8 cellular contexts compared by ENCODE assay signal in the genomic region with DNA sequence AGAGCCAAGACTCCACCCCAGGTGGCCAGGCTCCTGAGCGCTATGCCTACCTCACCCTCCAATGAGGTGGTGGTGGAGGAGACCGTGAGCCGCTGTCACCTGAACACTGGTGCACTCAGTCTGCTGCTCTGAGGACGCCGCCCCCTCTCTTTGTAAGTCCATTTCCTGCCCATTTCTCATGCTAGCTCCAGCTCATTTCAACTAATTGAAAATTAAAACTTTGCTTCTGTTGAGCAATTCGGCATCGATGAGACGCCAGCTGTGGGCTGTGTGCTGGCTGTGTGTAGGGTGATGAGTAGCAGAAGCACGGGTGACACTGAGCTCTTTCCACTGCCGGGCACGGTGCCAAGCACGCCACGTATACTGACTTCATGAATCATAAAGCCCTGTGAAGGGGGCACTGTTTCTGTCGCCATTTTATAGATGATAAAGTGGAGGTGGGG. TPM values are rescaled to one million over a fixed set of nuclear protein-coding genes. Genes with fewer than 3 reads are reported as not detected.
DNase-seq lines count a peak whose midpoint lies in the region; ATAC-seq and TF ChIP-seq lines count a peak whose summit lies in the region.

No MANE protein-coding gene starts in this region.

- 24% methylated on average over 14 of the region's 14 CpGs for WGBS in suprapubic skin

- no peaks in the 10 kb centered on the region for H3K27me3 ChIP-seq in Loucy (ENCODE audit: insufficient read depth, low read length, poor library complexity, severe bottlenecking)
- no peaks in the 10 kb centered on the region for H3K27me3 ChIP-seq in neutrophil
- peaks cover 11% of the 10 kb centered on the region for H3K27me3 ChIP-seq in suprapubic skin

- TF ChIP-seq CTCF in Loucy (conservative IDR thresholded peaks at IDR 0.05; ENCODE audit: low read length), result no peak
- TF ChIP-seq CTCF in neutrophil (IDR thresholded peaks at IDR 0.05), result no peak
- TF ChIP-seq CTCF in suprapubic skin (IDR thresholded peaks at IDR 0.05), result no peak

- TF ChIP-seq EP300 in suprapubic skin (IDR thresholded peaks at IDR 0.05), result no peak

- peaks cover 68% of the 10 kb centered on the region for H3K79me2 ChIP-seq in Loucy (ENCODE audit: insufficient read depth, low read length)

- DNase-seq in ACHN (peak; percentile 19), dermis microvascular lymphatic vessel endothelial cell (ENCODE audit: low read depth in 2 of 2) (peak; percentile 79 to 92), suprapubic skin (ENCODE audit: low spot score in 2 of 2) (peak in 1 of 2 donors; percentile 90)
- peak; percentile 96 to 97 for DNase-seq in activated CD4-positive, alpha-beta T cell treated with anti-CD3 and anti-CD28 coated beads, Interleukin-2, amount 50 U/mL, for 48 hours

- no peaks in the 10 kb centered on the region for H3K36me3 ChIP-seq in Loucy (ENCODE audit: insufficient read depth, low read length)
- peaks cover 53% of the 10 kb centered on the region for H3K36me3 ChIP-seq in neutrophil
- H3K36me3 ChIP-seq in suprapubic skin, result no peaks in the 10 kb centered on the region

- H3K27ac ChIP-seq in neutrophil (peak overlapping the region; percentile 97), suprapubic skin (peak overlapping the region; percentile 74)

- no peak for ATAC-seq in GM21723 (IDR thresholded peaks at IDR 0.05; ENCODE audit: unreplicated experiment)
- no peak for ATAC-seq in HG03025 (IDR thresholded peaks at IDR 0.05; ENCODE audit: low FRiP score, unreplicated experiment)

- peak overlapping the region; percentile 36 for H3K9ac ChIP-seq in Loucy (ENCODE audit: low read depth, low read length, poor library complexity, severe bottlenecking)

- peaks cover under 1% of the 10 kb centered on the region; the same call in 1 of the 2 replicates for H3F3A ChIP-seq in Loucy (ENCODE audit: low read depth)

- TF ChIP-seq POLR2A in suprapubic skin (IDR thresholded peaks at IDR 0.05), result no peak

- no peaks in the 10 kb centered on the region for H4K20me1 ChIP-seq in Loucy (ENCODE audit: insufficient read depth, low read length, poor library complexity, severe bottlenecking)

- H3K4me1 ChIP-seq in Loucy (ENCODE audit: insufficient read depth, low read length, poor library complexity, severe bottlenecking), result peaks cover 58% of the 10 kb centered on the region
- peaks cover 100% of the 10 kb centered on the region in 2 experiments for H3K4me1 ChIP-seq in neutrophil (ENCODE audit: control insufficient read depth in 1 of 2, insufficient read depth in 1 of 2, low read depth in 1 of 2, low read length in 1 of 2)
- peaks cover 87% of the 10 kb centered on the region for H3K4me1 ChIP-seq in suprapubic skin

- H3K9me2 ChIP-seq in Loucy (replicated peaks; ENCODE audit: low read depth, low read length), result no peaks in the 10 kb centered on the region

- H3K9me3 ChIP-seq in Loucy (ENCODE audit: insufficient read depth, low read depth, low read length), result no peaks in the 10 kb centered on the region
- no peaks in the 10 kb centered on the region for H3K9me3 ChIP-seq in neutrophil
- no peaks in the 10 kb centered on the region for H3K9me3 ChIP-seq in suprapubic skin

- H2AFZ ChIP-seq in Loucy (ENCODE audit: low read length), result no peak overlapping the region

- H3K4me3 ChIP-seq in Loucy (ENCODE audit: low read length, poor library complexity, severe bottlenecking), result peak overlapping the region; percentile 61
- H3K4me3 ChIP-seq in neutrophil (ENCODE audit: low read depth in 1 of 2, low read length in 1 of 2), result peak overlapping the region; percentile 54 to 66
- peak overlapping the region; percentile 5 for H3K4me3 ChIP-seq in suprapubic skin

- in situ Hi-C loops in ACHN (cut with HindIII; ENCODE audit: low pct_ligation_motif_present, low pct_unique_long_range_greater_than_20kb, low sequenced_read_pairs), result no loop called here

- peak overlapping the region; percentile 80 for H3K4me2 ChIP-seq in Loucy (ENCODE audit: low read depth, low read length, poor library complexity, severe bottlenecking)

RNA-seq across cellular contexts. Expression of a gene that starts 11.2 kb away (rescaled TPM):
- 12.4 and 14.8 TPM in 2 replicates for total RNA-seq in dermis microvascular lymphatic vessel endothelial cell
- total RNA-seq in suprapubic skin, result 10 to 100 TPM in 2 of 4 donors, 1 to 10 TPM in 2; 6.3 to 35.2 (median 11.9) TPM

RNA-seq across cellular contexts. Expression of a gene that starts 51.8 kb away (rescaled TPM):
- 22.9 and 28.4 TPM in 2 replicates for total RNA-seq in dermis microvascular lymphatic vessel endothelial cell
- 100 to 1,000 TPM in 3 of 4 donors, 10 to 100 TPM in 1; 94.4 to 472 (median 163) TPM for total RNA-seq in suprapubic skin

Comparison
In these comparisons a context has a peak if more than half of its experiments do, and no peak if none do; other contexts are left out.
1. H3K4me3 ChIP-seq: peak in every context shown above with its lines; median percentile 61 in Loucy; 60 in neutrophil; 5 in suprapubic skin.